ENCODE assay signal across 8 cellular contexts in the genomic region with DNA sequence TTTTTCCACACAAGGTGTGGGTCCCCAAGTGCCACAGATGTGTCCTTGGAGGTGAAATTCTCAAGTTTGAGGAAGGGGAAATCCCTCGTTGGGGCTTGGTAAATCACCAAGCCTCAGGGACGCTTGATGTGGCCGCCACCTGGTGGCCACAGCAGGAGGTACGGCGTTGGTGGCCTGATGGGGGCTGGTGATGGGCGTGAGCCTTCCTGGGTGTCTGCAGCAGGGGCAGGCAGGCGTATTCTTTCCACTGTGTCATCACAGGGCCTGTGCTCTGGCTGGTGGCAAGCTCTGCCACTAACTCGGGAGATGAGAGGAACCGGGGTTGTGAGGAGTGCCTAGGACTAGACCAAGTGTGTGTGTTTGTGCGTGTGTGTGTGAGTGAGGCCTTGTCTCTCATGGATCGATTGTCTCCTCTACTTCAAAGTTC. TPM values are rescaled to one million over a fixed set of nuclear protein-coding genes. Genes with fewer than 3 reads are reported as not detected.
DNase-seq lines count a peak whose midpoint lies in the region; ATAC-seq and TF ChIP-seq lines count a peak whose summit lies in the region.

No MANE protein-coding gene starts in this region.

- POLR2A ChIA-PET in activated B cell treated with CpG ODN at 0.5 μM for 24 hours (lab: Charles Lee), result interaction anchor here (1.7 kb wide), 1 partner anchor 41 kb away, joined by 3 read pairs; a partner anchor contains a TSS

- 13% methylated on average over 10 of the region's 11 CpGs for WGBS in mammary epithelial cell (ENCODE audit: low coverage, missing lambda C conversion rate)

- no peak overlapping the region for H3K4me2 ChIP-seq in mammary epithelial cell (ENCODE audit: insufficient read depth, low read depth, low read length)

- in situ Hi-C loops in mammary epithelial cell (cut with MboI; ENCODE audit: low sequenced_read_pairs in 2 of 2), result loop anchor here (10.0 kb wide), 1 partner anchor 208 kb away; no protein-coding TSS in a partner anchor

- no peak overlapping the region for H3K4me3 ChIP-seq in mammary epithelial cell (replicated peaks in 1 of 3; ENCODE audit: insufficient read depth in 1 of 3, low read depth in 2 of 3, low read length in 3 of 3)

- BruUV-seq in mammary epithelial cell (replicated peaks; lab: Mats Ljungman, UMichigan), result no TSS peak

- TF ChIP-seq CTCF in activated B cell treated with CpG ODN at 0.5 μM for 24 hours (IDR thresholded peaks at IDR 0.05) (no peak), mammary epithelial cell (conservative IDR thresholded peaks at IDR 0.05 in 1 of 2, IDR thresholded peaks at IDR 0.05 in 1 of 2; ENCODE audit: extremely low read depth in 1 of 2, insufficient read depth in 1 of 2, low read depth in 1 of 2, low read length in 2 of 2) (peak; percentile 83 to 97)

- no peak overlapping the region for H3K9ac ChIP-seq in mammary epithelial cell (ENCODE audit: insufficient read depth, low read length)

- no peaks in the 10 kb centered on the region for H3K9me3 ChIP-seq in mammary epithelial cell (replicated peaks; ENCODE audit: insufficient read depth, low read length)

- H3K27ac ChIP-seq in mammary epithelial cell (ENCODE audit: insufficient read depth, low read depth, low read length), result no peak overlapping the region

- H3K36me3 ChIP-seq in mammary epithelial cell (ENCODE audit: insufficient read depth, low read length), result no peaks in the 10 kb centered on the region

- no peaks in the 10 kb centered on the region for H3K27me3 Mint-ChIP-seq in activated B cell treated with CpG ODN at 0.5 μM for 24 hours

- H3K79me2 ChIP-seq in mammary epithelial cell (ENCODE audit: insufficient read depth, low read length), result no peaks in the 10 kb centered on the region

- H3K4me3 Mint-ChIP-seq in activated B cell treated with CpG ODN at 0.5 μM for 24 hours, result no peak overlapping the region

- intact Hi-C loops in activated B cell treated with CpG ODN at 0.5 μM for 24 hours (cut with micrococcal nuclease), result loop anchor here (1.0 to 2.0 kb wide), 9 partner anchors 42 to 356 kb away; a partner anchor contains a TSS
- intact Hi-C loops in mammary epithelial cell (cut with micrococcal nuclease), result loop anchor here (1.0 to 5.0 kb wide), 7 partner anchors 42 to 346 kb away; a partner anchor contains a TSS

- DNase-seq in NCI-H748 (lab: John Stamatoyannopoulos, UW; ENCODE audit: unreplicated experiment) (peak; percentile 59), NCI-H748 treated with DMSO at 0.1 percent for 48 hours (lab: John Stamatoyannopoulos, UW) (no peak), NCI-H1048 (lab: John Stamatoyannopoulos, UW) (peak; percentile 54), activated B cell treated with CpG ODN at 0.5 μM for 24 hours (peak; percentile 75), mammary epithelial cell (peak; percentile 56), kidney glomerular epithelial cell (lab: John Stamatoyannopoulos, UW) (peak; percentile 48)
- peak; percentile 80 for DNase-seq in stimulated activated CD4-positive, alpha-beta T cell treated with anti-CD3 and anti-CD28 coated beads, Interleukin-4, amount 100 ng/mL, for 1 hour

- dilution Hi-C loops in mammary epithelial cell (cut with HindIII; ENCODE audit: low sequenced_read_pairs), result no loop called here

- no peak overlapping the region for H3K27ac Mint-ChIP-seq in activated B cell treated with CpG ODN at 0.5 μM for 24 hours

- ATAC-seq in HG02610 (IDR thresholded peaks at IDR 0.05; ENCODE audit: unreplicated experiment) (peak; percentile 95), activated B cell treated with CpG ODN at 0.5 μM for 24 hours (ENCODE audit: low read depth) (peak; percentile 100)

- H3K4me1 Mint-ChIP-seq in activated B cell treated with CpG ODN at 0.5 μM for 24 hours, result peaks cover 7% of the 10 kb centered on the region

- H3K4me1 ChIP-seq in mammary epithelial cell (ENCODE audit: insufficient read depth, low read length), result peaks cover 21% of the 10 kb centered on the region

- H4K20me1 ChIP-seq in mammary epithelial cell (ENCODE audit: insufficient read depth, low read length), result no peaks in the 10 kb centered on the region

- no peaks in the 10 kb centered on the region for H3K9me3 Mint-ChIP-seq in activated B cell treated with CpG ODN at 0.5 μM for 24 hours

- no peaks in the 10 kb centered on the region for H3K36me3 Mint-ChIP-seq in activated B cell treated with CpG ODN at 0.5 μM for 24 hours (ENCODE audit: low read depth)

- no peak overlapping the region for H2AFZ ChIP-seq in mammary epithelial cell (ENCODE audit: low read depth, low read length)

- no peaks in the 10 kb centered on the region for H3K27me3 ChIP-seq in mammary epithelial cell (ENCODE audit: insufficient read depth, low read length)

- CTCF ChIA-PET in activated B cell treated with CpG ODN at 0.5 μM for 24 hours (lab: Charles Lee) (interaction anchor here (1.3 to 3.9 kb wide), 4 partner anchors 40 to 225 kb away, joined by 3 to 39 read pairs (median 5); a partner anchor contains a TSS), mammary epithelial cell (lab: Charles Lee; ENCODE audit: low non-redundant PET) (interaction anchor here (0.7 kb wide), 1 partner anchor 44 kb away, joined by 3 read pairs; no protein-coding TSS in a partner anchor)

RNA-seq across cellular contexts. Expression of a gene that starts 4.2 kb away (rescaled TPM):
- not detected in 2 replicates for total RNA-seq in activated B cell treated with CpG ODN at 0.5 μM for 24 hours
- 1 to 10 TPM in 1 of 2 donors, not detected in 1; 1.0 TPM for total RNA-seq in mammary epithelial cell
- polyA plus RNA-seq in mammary epithelial cell, result 0.74 TPM
- 8.9 TPM for polyA minus RNA-seq in mammary epithelial cell

RNA-seq across cellular contexts. Expression of a gene that starts 40.9 kb away (rescaled TPM):
- 8.8 and 10.0 TPM in 2 replicates for total RNA-seq in activated B cell treated with CpG ODN at 0.5 μM for 24 hours
- 1 to 10 TPM; 2.7 to 5.6 TPM for total RNA-seq in mammary epithelial cell
- 4.5 TPM for polyA plus RNA-seq in mammary epithelial cell
- 6.4 TPM for polyA minus RNA-seq in mammary epithelial cell

RNA-seq across cellular contexts. Expression of a gene that starts 44.4 kb away (rescaled TPM):
- total RNA-seq in activated B cell treated with CpG ODN at 0.5 μM for 24 hours (not detected in 2 replicates), mammary epithelial cell (under 1 TPM in 1 of 2 donors, not detected in 1; under 0.01 TPM)
- polyA plus RNA-seq in mammary epithelial cell, result not detected
- polyA minus RNA-seq in mammary epithelial cell, result not detected
